15 cellular contexts compared by ENCODE assay signal in the genomic region with DNA sequence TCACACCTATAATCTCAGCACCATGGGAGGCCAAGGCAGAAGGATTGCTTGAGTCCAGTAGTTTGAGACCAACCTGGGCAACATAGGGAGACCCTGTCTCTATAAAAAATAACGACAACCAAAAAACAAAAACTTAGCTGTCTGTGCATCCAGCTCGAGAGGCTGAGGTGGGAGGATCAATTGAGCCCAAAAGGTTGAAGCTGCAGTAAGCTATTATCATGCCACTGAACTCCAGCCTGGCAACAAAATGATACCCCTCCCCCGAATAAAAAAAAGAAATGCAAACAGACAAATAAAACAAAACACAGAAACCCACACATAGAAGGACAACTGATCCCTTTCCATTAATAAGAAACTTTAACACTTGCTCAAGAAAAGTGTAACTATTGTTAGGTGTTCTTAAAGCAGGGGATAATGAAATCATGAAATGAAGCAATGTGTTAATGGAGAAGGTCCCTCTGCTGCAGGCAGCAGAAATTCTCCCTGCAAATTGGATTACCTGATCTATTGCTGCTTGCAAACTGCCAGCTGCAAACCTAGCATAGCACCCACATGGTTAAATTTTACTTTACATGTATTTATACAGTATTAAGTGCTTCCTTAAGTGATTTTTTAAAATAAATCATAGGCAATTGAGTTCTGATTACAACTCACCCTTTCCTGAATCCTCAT.
DNase-seq lines count a peak whose midpoint lies in the region; ATAC-seq and TF ChIP-seq lines count a peak whose summit lies in the region.
"Had no signal": no experiment of that assay in that cellular context is flagged by ENCODE, and none has a peak within 500 bp of the region (broad histone marks: within the 10 kb centered on the region; RNA-seq: fewer than 3 reads in every experiment).

No MANE protein-coding gene starts in this region.

- DNase-seq in mesendoderm (peak; percentile 54), NK-92 (lab: John Stamatoyannopoulos, UW; ENCODE audit: unreplicated experiment) (no peak)
- DNase-seq in activated effector memory CD4-positive, alpha-beta T cell treated with Interleukin-2 at 50 U/mL for 16 hours = no peak
- DNase-seq: CD8-positive, alpha-beta T cell; GM23248; NCI-H1436 treated with DMSO at 0.1 percent for 48 hours; NCI-H2081; NCI-H226; NCI-H526 treated with DMSO at 0.1 percent for 48 hours; SIG-M5; SW 1271 had no signal

- H3K4me2 ChIP-seq in mesendoderm (ENCODE audit: low read length) = no peak overlapping the region

- no peak overlapping the region for H3K4ac ChIP-seq in mesendoderm (ENCODE audit: low read depth, low read length)

- no peak overlapping the region for H3K56ac ChIP-seq in mesendoderm (ENCODE audit: low read length)

- no peak overlapping the region for H2BK15ac ChIP-seq in mesendoderm (replicated peaks; ENCODE audit: low read depth)

- H4K8ac ChIP-seq in mesendoderm (ENCODE audit: low read depth, low read length) = no peak overlapping the region

- no peak overlapping the region for H2AK5ac ChIP-seq in mesendoderm (ENCODE audit: low read length)

- H3K27me3 ChIP-seq in HUES6 (ENCODE audit: control insufficient read depth, insufficient read depth, low read length) (no peaks in the 10 kb centered on the region), mesendoderm (ENCODE audit: insufficient read depth, low read length, poor library complexity) (no peaks in the 10 kb centered on the region)

- H3K18ac ChIP-seq in mesendoderm (ENCODE audit: low read length) = no peak overlapping the region

- H2BK5ac ChIP-seq in mesendoderm (ENCODE audit: low read length) = no peak overlapping the region

- TF ChIP-seq CTCF in C4-2B (conservative IDR thresholded peaks at IDR 0.05) = no peak
- TF ChIP-seq CTCF in VCaP (conservative IDR thresholded peaks at IDR 0.05) = no peak

- no CpG with 5 or more reads among the region's 3 CpGs for WGBS in mesendoderm (ENCODE audit: extremely low coverage, insufficient coverage, low lambda C conversion rate)

- no peak for ATAC-seq in GM21723 (IDR thresholded peaks at IDR 0.05; ENCODE audit: unreplicated experiment)
- ATAC-seq: CD8-positive, alpha-beta T cell had no signal

- peak overlapping the region; percentile 29; the same call in 1 of the 2 replicates for H3K27ac ChIP-seq in C4-2B
- H3K27ac ChIP-seq in HUES6 (ENCODE audit: low read depth, low read length) = peak overlapping the region; percentile 54; the same call in 1 of the 2 replicates
- peak overlapping the region; percentile 55; the same call in 1 of the 2 replicates for H3K27ac ChIP-seq in VCaP
- peak overlapping the region; percentile 62 for H3K27ac ChIP-seq in mesendoderm (ENCODE audit: low read depth, low read length)
- H3K27ac ChIP-seq: GM23248 had no signal

- H4K5ac ChIP-seq in mesendoderm (ENCODE audit: low read length) = no peak overlapping the region

- peaks cover 22% of the 10 kb centered on the region for H3K4me1 ChIP-seq in HUES6 (ENCODE audit: control insufficient read depth, insufficient read depth, low read length)
- H3K4me1 ChIP-seq in mesendoderm (ENCODE audit: control insufficient read depth, low read depth, low read length) = peaks cover 2% of the 10 kb centered on the region

- H3K9me3 ChIP-seq in HUES6 (ENCODE audit: control insufficient read depth, insufficient read depth, low read depth, low read length) = peaks cover 3% of the 10 kb centered on the region; the same call in 1 of the 2 replicates

- H3K9ac ChIP-seq in HUES6 (ENCODE audit: low read length) (no peak overlapping the region), mesendoderm (ENCODE audit: low read length) (no peak overlapping the region)
- H3K9ac ChIP-seq: GM23248 had no signal

- H3K36me3 ChIP-seq in HUES6 (ENCODE audit: control insufficient read depth, insufficient read depth, low read length) = no peaks in the 10 kb centered on the region
- H3K36me3 ChIP-seq in mesendoderm (ENCODE audit: control insufficient read depth, insufficient read depth, low read length) = no peaks in the 10 kb centered on the region

- H2BK120ac ChIP-seq in mesendoderm (ENCODE audit: low read depth, low read length) = no peak overlapping the region

- H3K23ac ChIP-seq in mesendoderm (ENCODE audit: low read length) = no peak overlapping the region

- no peaks in the 10 kb centered on the region for H3K79me1 ChIP-seq in mesendoderm (ENCODE audit: low read length)

- no peaks in the 10 kb centered on the region for H3K79me2 ChIP-seq in mesendoderm (ENCODE audit: control insufficient read depth, insufficient read depth, low read length)

- no peak overlapping the region; the same call in 1 of the 2 replicates for H3K4me3 ChIP-seq in HUES6 (ENCODE audit: low read depth, low read length)
- no peak overlapping the region for H3K4me3 ChIP-seq in mesendoderm (ENCODE audit: low read length)
- H3K4me3 ChIP-seq: GM23248 had no signal
